In genomic region chr7:130394421-130395188, GRCh38 we compare ENCODE assay signal across 10 cellular contexts. TPM values are rescaled to one million over a fixed set of nuclear protein-coding genes. Genes with fewer than 3 reads are reported as not detected.
A peak's percentile ranks its signal among the peaks of the same experiment; 100 is the strongest.
DNase-seq lines count a peak whose midpoint lies in the region; ATAC-seq and TF ChIP-seq lines count a peak whose summit lies in the region.
"Had no signal": no experiment of that assay in that cellular context is flagged by ENCODE, and none has a peak within 500 bp of the region (broad histone marks: within the 10 kb centered on the region; RNA-seq: fewer than 3 reads in every experiment).

No MANE protein-coding gene starts in this region.

- TF ChIP-seq EP300 in gastroesophageal sphincter (IDR thresholded peaks at IDR 0.05), result no peak

- H4K20me1 ChIP-seq in neural progenitor cell (ENCODE audit: low read depth), result no peaks in the 10 kb centered on the region

- H3K4me1 Mint-ChIP-seq in activated T-helper 2 cell treated with anti-CD3 and anti-CD28 coated beads, Interferon-gamma antibody, Interleukin-2, Interleukin-4, amounts not matched to agents 10 μg/mL and 5 μg/mL and 100 μg/mL, durations not matched to agents 14 hours and 24 hours and 36 hours (ENCODE audit: low read depth), result peaks cover 28% of the 10 kb centered on the region
- peaks cover 53% of the 10 kb centered on the region for H3K4me1 Mint-ChIP-seq in neural progenitor cell

- TF ChIP-seq CTCF in GM12865 (IDR thresholded peaks at IDR 0.05; ENCODE audit: insufficient read depth, low read depth, low read length, missing control alignments) (no peak), neural progenitor cell (IDR thresholded peaks at IDR 0.05) (no peak), gastroesophageal sphincter (IDR thresholded peaks at IDR 0.05) (no peak)

- H3K4me3 Mint-ChIP-seq in activated T-helper 2 cell treated with anti-CD3 and anti-CD28 coated beads, Interferon-gamma antibody, Interleukin-2, Interleukin-4, amounts not matched to agents 10 μg/mL and 5 μg/mL and 100 μg/mL, durations not matched to agents 14 hours and 24 hours and 36 hours (ENCODE audit: low read depth), result peak overlapping the region; percentile 5
- no peak overlapping the region for H3K4me3 Mint-ChIP-seq in neural progenitor cell

- no peak for TF ChIP-seq POLR2A in gastroesophageal sphincter (IDR thresholded peaks at IDR 0.05)

- peaks cover 25% of the 10 kb centered on the region for H3K36me3 Mint-ChIP-seq in activated T-helper 2 cell treated with anti-CD3 and anti-CD28 coated beads, Interferon-gamma antibody, Interleukin-2, Interleukin-4, amounts not matched to agents 10 μg/mL and 5 μg/mL and 100 μg/mL, durations not matched to agents 14 hours and 24 hours and 36 hours (ENCODE audit: low read depth)
- H3K36me3 Mint-ChIP-seq in neural progenitor cell, result peaks cover 21% of the 10 kb centered on the region

- H3K27me3 Mint-ChIP-seq in activated T-helper 2 cell treated with anti-CD3 and anti-CD28 coated beads, Interferon-gamma antibody, Interleukin-2, Interleukin-4, amounts not matched to agents 10 μg/mL and 5 μg/mL and 100 μg/mL, durations not matched to agents 14 hours and 24 hours and 36 hours (ENCODE audit: low read depth), result no peaks in the 10 kb centered on the region
- H3K27me3 Mint-ChIP-seq in neural progenitor cell (ENCODE audit: insufficient read depth, low read depth), result no peaks in the 10 kb centered on the region

- intact Hi-C loops in activated T-helper 2 cell treated with anti-CD3 and anti-CD28 coated beads, Interferon-gamma antibody, Interleukin-2, Interleukin-4, amounts not matched to agents 10 μg/mL and 5 μg/mL and 100 μg/mL, durations not matched to agents 14 hours and 24 hours and 36 hours (cut with micrococcal nuclease), result no loop called here

- no peak overlapping the region for H2AFZ ChIP-seq in neural progenitor cell (replicated peaks)

- whole genome bisulfite sequencing in gastroesophageal sphincter (ENCODE audit: low coverage in 1 of 2), 2 donors, result 76 to 98% methylated on average over 4 to 7 of the region's 7 CpGs

- no peaks in the 10 kb centered on the region for H3K79me2 ChIP-seq in neural progenitor cell (ENCODE audit: low read depth)

- DNase-seq in GM12865 (ENCODE audit: low read depth) (peak; percentile 48), NCI-H187 treated with DMSO at 0.1 percent for 48 hours (lab: John Stamatoyannopoulos, UW) (peak; percentile 46), neural progenitor cell (ENCODE audit: low spot score) (no peak), D341Med (ENCODE audit: low spot score) (no peak)
- peak; percentile 24 for DNase-seq in activated T-helper 2 cell treated with anti-CD3 and anti-CD28 coated beads, Interferon-gamma antibody, Interleukin-2, Interleukin-4, amounts not matched to agents 10 μg/mL and 5 μg/mL and 100 μg/mL, durations not matched to agents 14 hours and 24 hours and 36 hours (ENCODE audit: low spot score)
- DNase-seq: amygdala had no signal

- no peak overlapping the region for H3K27ac ChIP-seq in neural progenitor cell
- no peak overlapping the region for H3K27ac ChIP-seq in gastroesophageal sphincter
- H3K27ac ChIP-seq: HL-60 had no signal

- H3K9ac ChIP-seq in neural progenitor cell, result no peak overlapping the region

- H3K4me2 ChIP-seq in neural progenitor cell, result peak overlapping the region; percentile 11

- H3K4me1 ChIP-seq in neural progenitor cell, result peaks cover 29% of the 10 kb centered on the region
- H3K4me1 ChIP-seq in gastroesophageal sphincter, result peaks cover 0 to 7% (median 0%) of the 10 kb centered on the region in 3 donors

- no peak overlapping the region for H3K4me3 ChIP-seq in GM12865 (ENCODE audit: low read depth, low read length)
- H3K4me3 ChIP-seq in neural progenitor cell, result no peak overlapping the region
- no peak overlapping the region for H3K4me3 ChIP-seq in gastroesophageal sphincter

- H3K9me3 Mint-ChIP-seq in activated T-helper 2 cell treated with anti-CD3 and anti-CD28 coated beads, Interferon-gamma antibody, Interleukin-2, Interleukin-4, amounts not matched to agents 10 μg/mL and 5 μg/mL and 100 μg/mL, durations not matched to agents 14 hours and 24 hours and 36 hours, result no peaks in the 10 kb centered on the region
- H3K9me3 Mint-ChIP-seq in neural progenitor cell, result no peaks in the 10 kb centered on the region

- H3K27ac Mint-ChIP-seq in activated T-helper 2 cell treated with anti-CD3 and anti-CD28 coated beads, Interferon-gamma antibody, Interleukin-2, Interleukin-4, amounts not matched to agents 10 μg/mL and 5 μg/mL and 100 μg/mL, durations not matched to agents 14 hours and 24 hours and 36 hours, result peak overlapping the region; percentile 66
- H3K27ac Mint-ChIP-seq in neural progenitor cell, result peak overlapping the region; percentile 44

- no peaks in the 10 kb centered on the region for H3F3A ChIP-seq in neural progenitor cell (ENCODE audit: low read depth)

- H3K9me3 ChIP-seq in neural progenitor cell (ENCODE audit: low read depth), result no peaks in the 10 kb centered on the region
- no peaks in the 10 kb centered on the region for H3K9me3 ChIP-seq in gastroesophageal sphincter

- no peaks in the 10 kb centered on the region for H3K36me3 ChIP-seq in neural progenitor cell
- peaks cover 0 to 15% of the 10 kb centered on the region in 2 donors for H3K36me3 ChIP-seq in gastroesophageal sphincter

- H3K27me3 ChIP-seq in neural progenitor cell, result no peaks in the 10 kb centered on the region
- H3K27me3 ChIP-seq in gastroesophageal sphincter, result no peaks in the 10 kb centered on the region

- no peak for ATAC-seq in gastroesophageal sphincter
- ATAC-seq in HG02938 (IDR thresholded peaks at IDR 0.05; ENCODE audit: unreplicated experiment), result no peak
- ATAC-seq: HCT116 had no signal

RNA-seq across cellular contexts. Expression of gene CPA1, which starts 14.3 kb away (rescaled TPM):
- total RNA-seq in activated T-helper 2 cell treated with anti-CD3 and anti-CD28 coated beads, Interferon-gamma antibody, Interleukin-2, Interleukin-4, amounts not matched to agents 10 μg/mL and 5 μg/mL and 100 μg/mL, durations not matched to agents 14 hours and 24 hours and 36 hours, result not detected in 2 replicates
- total RNA-seq in neural progenitor cell (ENCODE audit: low replicate concordance), result not detected in 2 replicates
- total RNA-seq in gastroesophageal sphincter, result under 1 TPM in 1 of 4 donors, not detected in 3; 0.42 TPM

RNA-seq across cellular contexts. Expression of gene CEP41, which starts 46.2 kb away (rescaled TPM):
- total RNA-seq in activated T-helper 2 cell treated with anti-CD3 and anti-CD28 coated beads, Interferon-gamma antibody, Interleukin-2, Interleukin-4, amounts not matched to agents 10 μg/mL and 5 μg/mL and 100 μg/mL, durations not matched to agents 14 hours and 24 hours and 36 hours, result 15.9 and 21.2 TPM in 2 replicates
- total RNA-seq in neural progenitor cell (ENCODE audit: low replicate concordance) (14.5 and 16.5 TPM in 2 replicates), gastroesophageal sphincter (1 to 10 TPM; 3.6 to 6.2 (median 3.9) TPM)

RNA-seq across cellular contexts. Expression of gene CPA5, which starts 50.0 kb away (rescaled TPM):
- total RNA-seq in activated T-helper 2 cell treated with anti-CD3 and anti-CD28 coated beads, Interferon-gamma antibody, Interleukin-2, Interleukin-4, amounts not matched to agents 10 μg/mL and 5 μg/mL and 100 μg/mL, durations not matched to agents 14 hours and 24 hours and 36 hours, result 0.66 and 2.2 TPM in 2 replicates
- total RNA-seq in neural progenitor cell (ENCODE audit: low replicate concordance) (0.50 TPM in 1 of 2 replicates, not detected in the other), gastroesophageal sphincter (not detected)

Comparison
In these comparisons a context has a peak if more than half of its experiments do, and no peak if none do; other contexts are left out.
1. DNase-seq: peak in GM12865 (single experiment), NCI-H187 treated with DMSO at 0.1 percent for 48 hours (single experiment) and activated T-helper 2 cell treated with anti-CD3 and anti-CD28 coated beads, Interferon-gamma antibody, Interleukin-2, Interleukin-4, amounts not matched to agents 10 μg/mL and 5 μg/mL and 100 μg/mL, durations not matched to agents 14 hours and 24 hours and 36 hours (single experiment); none in neural progenitor cell (single experiment) and D341Med (single experiment).